Comparison of ENCODE assay signal across 28 cellular contexts in genomic region chr16:19292186-19292585, GRCh38. TPM values are rescaled to one million over a fixed set of nuclear protein-coding genes. Genes with fewer than 3 reads are reported as not detected.
"Had no signal": no experiment of that assay in that cellular context is flagged by ENCODE, and none has a peak within 500 bp of the region (broad histone marks: within the 10 kb centered on the region; RNA-seq: fewer than 3 reads in every experiment).

No MANE protein-coding gene starts in this region.

- ATAC-seq: gastrocnemius medialis; heart right ventricle; left ventricle myocardium superior; mucosa of descending colon; naive thymus-derived CD8-positive, alpha-beta T cell; right cardiac atrium had no signal

- FAIRE-seq: keratinocyte had no signal

- H3K36me3 ChIP-seq: esophagus muscularis mucosa, gastrocnemius medialis, heart right ventricle, ovary, tibial artery, upper lobe of left lung, uterus had no signal

- H3K4me1 Mint-ChIP-seq: immature natural killer cell had no signal

- H3K27ac Mint-ChIP-seq: immature natural killer cell; naive thymus-derived CD8-positive, alpha-beta T cell; progenitor cell of endocrine pancreas had no signal

- H3K27me3 Mint-ChIP-seq: progenitor cell of endocrine pancreas had no signal

- H3K4me3 ChIP-seq: coronary artery, dorsolateral prefrontal cortex, esophagus muscularis mucosa, gastrocnemius medialis, heart right ventricle, mucosa of descending colon, ovary, smooth muscle cell, tibial artery, upper lobe of left lung, uterus had no signal

- H3K9me3 Mint-ChIP-seq: immature natural killer cell; naive thymus-derived CD8-positive, alpha-beta T cell had no signal

- DNase-seq: effector memory CD4-positive, alpha-beta T cell; gastrocnemius medialis; heart right ventricle; immature natural killer cell; left cardiac atrium; left ventricle myocardium superior; mucosa of descending colon; naive thymus-derived CD8-positive, alpha-beta T cell; ovary; right cardiac atrium; stimulated activated CD4-positive, alpha-beta T cell treated with anti-CD3 and anti-CD28 coated beads, Interleukin-2, amount 100 ng/mL, for 48 hours; tibial artery; upper lobe of left lung; uterus had no signal

- H3K27ac ChIP-seq: coronary artery, epithelial cell of prostate, esophagus muscularis mucosa, gastrocnemius medialis, heart right ventricle, ovary, tibial artery, upper lobe of left lung, uterus had no signal

- H3K4me1 ChIP-seq: gastrocnemius medialis, tibial artery, uterus had no signal

- H3K36me3 Mint-ChIP-seq: immature natural killer cell; naive thymus-derived CD8-positive, alpha-beta T cell had no signal

- H3K27me3 ChIP-seq: dorsolateral prefrontal cortex, esophagus muscularis mucosa, gastrocnemius medialis, ovary, upper lobe of left lung, uterus had no signal

- H3K9me3 ChIP-seq: esophagus muscularis mucosa, gastrocnemius medialis, heart right ventricle, mucosa of descending colon, ovary, tibial artery, upper lobe of left lung, uterus had no signal

- H3K4me2 ChIP-seq: smooth muscle cell had no signal

- H3K4me3 Mint-ChIP-seq: immature natural killer cell; naive thymus-derived CD8-positive, alpha-beta T cell; stimulated activated naive CD8-positive, alpha-beta T cell treated with anti-CD3 and anti-CD28 coated beads, Interleukin-15, Interleukin-2, amounts not matched to agents 100 ng/mL and 50 ng/mL, for 24 hours had no signal

RNA-seq across cellular contexts. Expression of gene CLEC19A, which starts 6.7 kb away (rescaled TPM):
- total RNA-seq: chondrocyte; esophagus muscularis mucosa; fibroblast of villous mesenchyme; gastrocnemius medialis; heart right ventricle; left cardiac atrium; left ventricle myocardium superior; lung microvascular endothelial cell; mesenteric fat pad; mucosa of descending colon; naive thymus-derived CD8-positive, alpha-beta T cell; ovary; progenitor cell of endocrine pancreas; right cardiac atrium; smooth muscle cell; temporal lobe; upper lobe of left lung; uterus had no signal
- polyA plus RNA-seq: heart right ventricle; immature natural killer cell; keratinocyte; naive thymus-derived CD8-positive, alpha-beta T cell; neural cell; ovary; right cardiac atrium; smooth muscle cell had no signal
